Comparison of ENCODE assay signal across 1 cellular context in genomic region chr16:30947533-30948086, GRCh38.
TF ChIP-seq lines count a peak whose summit lies in the region.

No MANE protein-coding gene starts in this region.

TF ChIP-seq in liver, 16 proteins besides CTCF, POLR2A, EP300 and RAD21 (continued from another document):
- TF ChIP-seq FOXA2 (IDR thresholded peaks at IDR 0.05) = no peak
- TF ChIP-seq YY1 (IDR thresholded peaks at IDR 0.05) = no peak
- TF ChIP-seq HNF4G (IDR thresholded peaks at IDR 0.05) = no peak
- TF ChIP-seq, protein P1, sequence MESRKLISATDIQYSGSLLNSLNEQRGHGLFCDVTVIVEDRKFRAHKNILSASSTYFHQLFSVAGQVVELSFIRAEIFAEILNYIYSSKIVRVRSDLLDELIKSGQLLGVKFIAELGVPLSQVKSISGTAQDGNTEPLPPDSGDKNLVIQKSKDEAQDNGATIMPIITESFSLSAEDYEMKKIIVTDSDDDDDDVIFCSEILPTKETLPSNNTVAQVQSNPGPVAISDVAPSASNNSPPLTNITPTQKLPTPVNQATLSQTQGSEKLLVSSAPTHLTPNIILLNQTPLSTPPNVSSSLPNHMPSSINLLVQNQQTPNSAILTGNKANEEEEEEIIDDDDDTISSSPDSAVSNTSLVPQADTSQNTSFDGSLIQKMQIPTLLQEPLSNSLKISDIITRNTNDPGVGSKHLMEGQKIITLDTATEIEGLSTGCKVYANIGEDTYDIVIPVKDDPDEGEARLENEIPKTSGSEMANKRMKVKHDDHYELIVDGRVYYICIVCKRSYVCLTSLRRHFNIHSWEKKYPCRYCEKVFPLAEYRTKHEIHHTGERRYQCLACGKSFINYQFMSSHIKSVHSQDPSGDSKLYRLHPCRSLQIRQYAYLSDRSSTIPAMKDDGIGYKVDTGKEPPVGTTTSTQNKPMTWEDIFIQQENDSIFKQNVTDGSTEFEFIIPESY (IDR thresholded peaks at IDR 0.05) = no peak
- no peak for TF ChIP-seq EGR1 (IDR thresholded peaks at IDR 0.05; ENCODE audit: low read depth in 2 of 2)
